14 cellular contexts compared by ENCODE assay signal in genomic region chr10:22613011-22613410, GRCh38.
DNase-seq lines count a peak whose midpoint lies in the region; ATAC-seq and TF ChIP-seq lines count a peak whose summit lies in the region.
"Had no signal": no experiment of that assay in that cellular context is flagged by ENCODE, and none has a peak within 500 bp of the region (broad histone marks: within the 10 kb centered on the region; RNA-seq: fewer than 3 reads in every experiment).

No MANE protein-coding gene starts in this region.

- H3K27ac Mint-ChIP-seq in CD4-positive, CD25-positive, alpha-beta regulatory T cell, result peak overlapping the region; percentile 95 to 96 (median 96)
- H3K27ac Mint-ChIP-seq in activated naive CD8-positive, alpha-beta T cell treated with anti-CD3 and anti-CD28 coated beads, Interleukin-2, amount 10 ng/mL, durations not matched to agents 7 days and 5 days, result peak overlapping the region; percentile 94
- H3K27ac Mint-ChIP-seq in naive B cell, result peak overlapping the region; percentile 39 to 97 (median 88)

- H3K27ac ChIP-seq in CD4-positive, CD25-positive, alpha-beta regulatory T cell (ENCODE audit: insufficient read depth, low read length, poor library complexity, severe bottlenecking), result peak overlapping the region; percentile 91
- peak overlapping the region; percentile 3; the same call in 1 of the 2 replicates for H3K27ac ChIP-seq in DND-41 (ENCODE audit: low read length)

- no peaks in the 10 kb centered on the region for H3K9me3 ChIP-seq in CD4-positive, CD25-positive, alpha-beta regulatory T cell (ENCODE audit: control insufficient read depth in 2 of 2, low read length in 2 of 2)
- no peaks in the 10 kb centered on the region for H3K9me3 ChIP-seq in DND-41 (ENCODE audit: insufficient read depth, low read length, severe bottlenecking)

- H3K9me3 Mint-ChIP-seq in CD4-positive, CD25-positive, alpha-beta regulatory T cell, result peaks cover 0 to 3% (median 0%) of the 10 kb centered on the region in 7 donors
- H3K9me3 Mint-ChIP-seq in activated naive CD8-positive, alpha-beta T cell treated with anti-CD3 and anti-CD28 coated beads, Interleukin-2, amount 10 ng/mL, durations not matched to agents 7 days and 5 days, result peaks cover 2% of the 10 kb centered on the region
- peaks cover 0 to 9% (median 0%) of the 10 kb centered on the region in 7 donors for H3K9me3 Mint-ChIP-seq in naive B cell

- peaks cover 73 to 100% (median 94%) of the 10 kb centered on the region in 4 donors for H3K4me1 Mint-ChIP-seq in CD4-positive, CD25-positive, alpha-beta regulatory T cell
- H3K4me1 Mint-ChIP-seq in activated naive CD8-positive, alpha-beta T cell treated with anti-CD3 and anti-CD28 coated beads, Interleukin-2, amount 10 ng/mL, durations not matched to agents 7 days and 5 days, result peaks cover 74% of the 10 kb centered on the region
- peaks cover 61 to 95% (median 83%) of the 10 kb centered on the region in 3 donors for H3K4me1 Mint-ChIP-seq in naive B cell

- peaks cover 99% of the 10 kb centered on the region for H3K4me1 ChIP-seq in CD4-positive, CD25-positive, alpha-beta regulatory T cell (ENCODE audit: control insufficient read depth, insufficient read depth, low read length, poor library complexity, severe bottlenecking)
- peaks cover 34% of the 10 kb centered on the region for H3K4me1 ChIP-seq in DND-41 (ENCODE audit: insufficient read depth, low read length)

- POLR2A ChIA-PET in activated naive CD8-positive, alpha-beta T cell treated with anti-CD3 and anti-CD28 coated beads, Interleukin-2, amount 10 ng/mL, durations not matched to agents 7 days and 5 days (lab: Charles Lee), result interaction anchor here (0.9 to 2.1 kb wide), 4 partner anchors 17 to 100 kb away, joined by 3 to 9 read pairs (median 7); no protein-coding TSS in a partner anchor

- H3K36me3 ChIP-seq in CD4-positive, CD25-positive, alpha-beta regulatory T cell (ENCODE audit: control insufficient read depth, insufficient read depth, low read length), result peaks cover 20% of the 10 kb centered on the region
- H3K36me3 ChIP-seq in DND-41 (ENCODE audit: insufficient read depth, low read length), result peaks cover 18% of the 10 kb centered on the region

- H3K4me3 ChIP-seq in CD4-positive, CD25-positive, alpha-beta regulatory T cell (ENCODE audit: low read depth, low read length), result peak overlapping the region; percentile 11
- no peak overlapping the region for H3K4me3 ChIP-seq in DND-41 (ENCODE audit: low read depth in 1 of 2, low read length in 2 of 2)

- H2AFZ ChIP-seq in DND-41 (ENCODE audit: low read depth, low read length), result no peak overlapping the region

- peaks cover 38% of the 10 kb centered on the region for H3K36me3 Mint-ChIP-seq in CD4-positive, CD25-positive, alpha-beta regulatory T cell
- H3K36me3 Mint-ChIP-seq in activated naive CD8-positive, alpha-beta T cell treated with anti-CD3 and anti-CD28 coated beads, Interleukin-2, amount 10 ng/mL, durations not matched to agents 7 days and 5 days, result peaks cover 32% of the 10 kb centered on the region
- peaks cover 14 to 28% of the 10 kb centered on the region in 2 donors for H3K36me3 Mint-ChIP-seq in naive B cell

- H4K20me1 ChIP-seq in DND-41 (ENCODE audit: insufficient read depth, low read length), result peaks cover 41% of the 10 kb centered on the region

- H3K4me3 Mint-ChIP-seq in CD4-positive, CD25-positive, alpha-beta regulatory T cell, result peak overlapping the region in 3 of 4 donors; percentile 81 to 83 (median 81)
- H3K4me3 Mint-ChIP-seq in activated naive CD8-positive, alpha-beta T cell treated with anti-CD3 and anti-CD28 coated beads, Interleukin-2, amount 10 ng/mL, durations not matched to agents 7 days and 5 days, result peak overlapping the region; percentile 71
- peak overlapping the region in 5 of 8 donors; percentile 5 to 82 (median 66) for H3K4me3 Mint-ChIP-seq in naive B cell
- H3K4me3 Mint-ChIP-seq: brain had no signal

- no peak overlapping the region for H3K9ac ChIP-seq in DND-41 (ENCODE audit: low read depth, low read length)

- peaks cover 66% of the 10 kb centered on the region for H3K79me2 ChIP-seq in DND-41 (ENCODE audit: insufficient read depth, low read length)

- ATAC-seq in CD4-positive, CD25-positive, alpha-beta regulatory T cell (ENCODE audit: low read depth in 2 of 2), result no peak
- ATAC-seq in DND-41 (ENCODE audit: insufficient read depth, low read depth), result no peak
- no peak for ATAC-seq in activated naive CD8-positive, alpha-beta T cell treated with anti-CD3 and anti-CD28 coated beads, Interleukin-2, amount 10 ng/mL, durations not matched to agents 7 days and 5 days (ENCODE audit: low read depth)
- ATAC-seq in naive B cell (ENCODE audit: low read depth in 2 of 2), result no peak
- ATAC-seq in HG03159 (IDR thresholded peaks at IDR 0.05; ENCODE audit: unreplicated experiment), result no peak
- ATAC-seq in GM19328 (IDR thresholded peaks at IDR 0.05; ENCODE audit: unreplicated experiment), result no peak

- no peak for TF ChIP-seq CTCF in DND-41 (IDR thresholded peaks at IDR 0.05; ENCODE audit: borderline replicate concordance, extremely low read depth, low read length, poor library complexity, severe bottlenecking)

- H3K27me3 ChIP-seq in CD4-positive, CD25-positive, alpha-beta regulatory T cell (ENCODE audit: control insufficient read depth, insufficient read depth, low read length), result no peaks in the 10 kb centered on the region
- H3K27me3 ChIP-seq in DND-41 (ENCODE audit: insufficient read depth, low read length, poor library complexity), result no peaks in the 10 kb centered on the region

- no peak for DNase-seq in CD4-positive, CD25-positive, alpha-beta regulatory T cell
- DNase-seq in DND-41 (no peak), naive B cell (no peak), NCI-H1436 treated with DMSO at 0.1 percent for 48 hours (lab: John Stamatoyannopoulos, UW) (no peak)
- DNase-seq in activated naive CD8-positive, alpha-beta T cell treated with anti-CD3 and anti-CD28 coated beads, Interleukin-2, amount 10 ng/mL, durations not matched to agents 7 days and 5 days, result no peak
- DNase-seq: activated effector memory CD4-positive, alpha-beta T cell treated with anti-CD3 and anti-CD28 coated beads, Interleukin-2, amount 50 U/mL, for 16 hours; DMS 273 treated with DMSO at 0.1 percent for 48 hours; GOT3; head of caudate nucleus; NCI-H1417; NCI-H345 had no signal

- H3K4me2 ChIP-seq in DND-41 (ENCODE audit: insufficient read depth, low read length), result no peak overlapping the region

- H3K27me3 Mint-ChIP-seq in CD4-positive, CD25-positive, alpha-beta regulatory T cell, result no peaks in the 10 kb centered on the region
- H3K27me3 Mint-ChIP-seq in activated naive CD8-positive, alpha-beta T cell treated with anti-CD3 and anti-CD28 coated beads, Interleukin-2, amount 10 ng/mL, durations not matched to agents 7 days and 5 days, result no peaks in the 10 kb centered on the region
- H3K27me3 Mint-ChIP-seq in naive B cell, result no peaks in the 10 kb centered on the region
- H3K27me3 Mint-ChIP-seq: brain had no signal
